Comparison of ENCODE assay signal across 8 cellular contexts in the genomic region with DNA sequence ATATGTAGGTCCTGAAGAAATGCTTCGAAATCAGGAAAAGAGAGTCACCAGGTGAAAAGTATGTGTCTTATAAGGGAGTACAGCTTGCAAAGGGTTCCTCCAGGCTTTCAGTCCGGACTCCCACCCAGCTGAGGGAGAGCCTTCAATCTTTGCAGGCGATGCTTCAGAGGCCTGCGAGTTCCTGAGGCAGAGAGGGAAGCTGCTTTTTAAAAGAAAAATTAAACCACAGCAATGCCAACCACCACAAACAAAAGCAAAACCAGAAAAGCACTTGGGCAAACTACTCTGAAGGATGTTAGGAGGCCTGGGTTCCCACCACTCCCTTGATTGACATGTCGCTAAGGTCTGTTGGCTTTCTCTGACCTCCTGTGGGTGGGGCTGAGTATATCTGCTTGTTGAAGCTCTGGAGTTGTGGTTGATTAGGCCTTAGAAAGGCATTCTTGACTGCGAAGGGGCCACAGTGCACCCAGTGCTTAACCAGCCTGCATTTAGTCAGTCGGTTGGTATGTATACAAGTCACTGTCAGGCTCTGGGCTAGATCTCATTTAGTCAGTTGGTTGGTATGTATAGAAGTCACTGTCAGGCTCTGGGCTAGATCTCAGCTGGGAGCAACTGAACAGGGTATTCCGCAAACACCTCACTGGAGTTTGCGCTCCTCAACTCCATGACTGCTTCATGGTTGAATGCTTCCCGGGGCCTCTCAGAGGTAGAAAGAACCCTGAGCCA. TPM values are rescaled to one million over a fixed set of nuclear protein-coding genes. Genes with fewer than 3 reads are reported as not detected.
A peak's percentile ranks its signal among the peaks of the same experiment; 100 is the strongest.
DNase-seq lines count a peak whose midpoint lies in the region; ATAC-seq, FAIRE-seq and TF ChIP-seq lines count a peak whose summit lies in the region.

No MANE protein-coding gene starts in this region.

- TF ChIP-seq POLR2A in HepG2 (IDR thresholded peaks at IDR 0.05; ENCODE audit: insufficient read depth in 1 of 2, low read depth in 2 of 2, low read length in 2 of 2) (no peak), suprapubic skin (IDR thresholded peaks at IDR 0.05) (no peak)

- intact Hi-C loops in PC-9 (cut with micrococcal nuclease; ENCODE audit: unreplicated experiment) = loop anchor here (5.0 to 10.0 kb wide), 3 partner anchors 100 to 420 kb away; no protein-coding TSS in a partner anchor
- intact Hi-C loops in HepG2 (cut with micrococcal nuclease; ENCODE audit: unreplicated experiment) = loop anchor here (10.0 kb wide), 1 partner anchor 88 kb away; a partner anchor contains a TSS

- POLR2A ChIA-PET in PC-9 (lab: Charles Lee; ENCODE audit: unreplicated experiment) = interaction anchor here (0.5 to 0.7 kb wide), 3 partner anchors 86 to 1458 kb away, joined by 3 to 17 read pairs (median 4); a partner anchor contains a TSS
- POLR2A ChIA-PET in HepG2 (lab: Yijun Ruan, JAX) = no interaction called here

- no peak for TF ChIP-seq RAD21 in HepG2 (CRISPR knock-in tag; IDR thresholded peaks at IDR 0.05)

- H3K4me2 ChIP-seq in PC-9 = peak overlapping the region; percentile 95
- H3K4me2 ChIP-seq in HepG2 (ENCODE audit: low read depth, low read length) = peak overlapping the region; percentile 93

- WGBS in HepG2 (ENCODE audit: low lambda C conversion rate) = 13% methylated on average over 10 of the region's 10 CpGs
- 52% methylated on average over 10 of the region's 10 CpGs for WGBS in suprapubic skin

- H3K27ac ChIP-seq in 22Rv1 (peak overlapping the region; percentile 96), PC-9 (peak overlapping the region; percentile 64), HepG2 (ENCODE audit: extremely low read length, insufficient read depth, low read length) (no peak overlapping the region), suprapubic skin (peak overlapping the region; percentile 73)

- peaks cover 21% of the 10 kb centered on the region; the same call in 1 of the 2 replicates for H3F3A ChIP-seq in PC-9 (ENCODE audit: insufficient read depth, low read depth)

- no peak for ATAC-seq in HepG2
- no peak for ATAC-seq in HG03378 (IDR thresholded peaks at IDR 0.05; ENCODE audit: unreplicated experiment)
- ATAC-seq in HG02623 (IDR thresholded peaks at IDR 0.05; ENCODE audit: unreplicated experiment) = no peak

- H2AFZ ChIP-seq in PC-9 (peak overlapping the region; percentile 94), HepG2 (ENCODE audit: low read length) (peak overlapping the region; percentile 97)

- H3K4me1 ChIP-seq in PC-9 (replicated peaks; ENCODE audit: insufficient read depth) = peaks cover 36% of the 10 kb centered on the region
- H3K4me1 ChIP-seq in HepG2 (ENCODE audit: insufficient read depth, low read length) = peaks cover 38% of the 10 kb centered on the region
- H3K4me1 ChIP-seq in suprapubic skin = peaks cover 60% of the 10 kb centered on the region

- BruUV-seq in PC-9 (replicated peaks; lab: Mats Ljungman, UMichigan) (no TSS peak), HepG2 (replicated peaks; lab: Mats Ljungman, UMichigan) (no TSS peak)

- H3K79me2 ChIP-seq in PC-9 (ENCODE audit: low read depth) (peaks cover 26% of the 10 kb centered on the region), HepG2 (ENCODE audit: insufficient read depth, low read length) (no peaks in the 10 kb centered on the region)

- no peaks in the 10 kb centered on the region for H3K9me2 ChIP-seq in PC-9 (ENCODE audit: insufficient read depth)

- in situ Hi-C loops in astrocyte of the cerebellum (cut with HindIII; ENCODE audit: low sequenced_read_pairs) = no loop called here
- in situ Hi-C loops in HepG2 (cut with HindIII; ENCODE audit: extremely low pct_ligation_motif_present, low pct_unique_long_range_greater_than_20kb) = no loop called here

- TF ChIP-seq EP300 in HepG2 (IDR thresholded peaks at IDR 0.05; ENCODE audit: low read depth in 2 of 2, low read length in 2 of 2) (no peak), HepG2 (CRISPR knock-in tag; IDR thresholded peaks at IDR 0.05; ENCODE audit: borderline replicate concordance) (no peak), suprapubic skin (IDR thresholded peaks at IDR 0.05) (no peak)

- H3K36me3 ChIP-seq in PC-9 (ENCODE audit: low read depth) (no peaks in the 10 kb centered on the region), HepG2 (replicated peaks in 1 of 2; ENCODE audit: control insufficient read depth in 1 of 2, insufficient read depth in 2 of 2, low read length in 2 of 2) (peaks cover 0 to 5% of the 10 kb centered on the region in 2 experiments; a peak in 1 of 5 replicates), suprapubic skin (peaks cover 16% of the 10 kb centered on the region)

- TF ChIP-seq CTCF in 22Rv1 (IDR thresholded peaks at IDR 0.05) = no peak
- no peak for TF ChIP-seq CTCF in PC-9 (conservative IDR thresholded peaks at IDR 0.05)
- no peak for TF ChIP-seq CTCF in astrocyte of the cerebellum (IDR thresholded peaks at IDR 0.05; ENCODE audit: low read depth, low read length, missing control alignments)
- TF ChIP-seq CTCF in HepG2 (CRISPR knock-in tag; IDR thresholded peaks at IDR 0.05) = no peak
- TF ChIP-seq CTCF in suprapubic skin (IDR thresholded peaks at IDR 0.05) = no peak

- no peaks in the 10 kb centered on the region for H4K20me1 ChIP-seq in PC-9 (ENCODE audit: insufficient read depth)
- H4K20me1 ChIP-seq in HepG2 (ENCODE audit: insufficient read depth, low read length) = no peaks in the 10 kb centered on the region

- peak overlapping the region; percentile 42 for H3K9ac ChIP-seq in HepG2 (ENCODE audit: insufficient read depth, low read depth, low read length)

- DNase-seq in PC-9 (peak; percentile 69 to 94), astrocyte of the cerebellum (ENCODE audit: low read depth) (peak; percentile 59), HepG2 (ENCODE audit: low spot score) (peak; percentile 48), suprapubic skin (ENCODE audit: low spot score in 2 of 2) (no peak)

- no peaks in the 10 kb centered on the region for H3K27me3 ChIP-seq in PC-9 (ENCODE audit: insufficient read depth, low read depth)
- H3K27me3 ChIP-seq in HepG2 (ENCODE audit: control insufficient read depth in 1 of 2, insufficient read depth in 2 of 2, low read length in 2 of 2) = no peaks in the 10 kb centered on the region; a peak in 1 of 5 replicates
- H3K27me3 ChIP-seq in suprapubic skin = no peaks in the 10 kb centered on the region

- FAIRE-seq in HepG2 (lab: Jason Lieb, UNC) = peak; percentile 23

- H3K4me3 ChIP-seq in GM08714 (ENCODE audit: low read length) (peak overlapping the region; percentile 75; the same call in 1 of the 2 replicates), PC-9 (peak overlapping the region; percentile 63), astrocyte of the cerebellum (ENCODE audit: low read depth, low read length) (peak overlapping the region; percentile 84), HepG2 (replicated peaks in 1 of 3; ENCODE audit: insufficient read depth in 1 of 3, low read depth in 2 of 3, low read length in 3 of 3) (peak overlapping the region; percentile 75 to 77 (median 75)), suprapubic skin (peak overlapping the region; percentile 59)

- H3K9me3 ChIP-seq in PC-9 (ENCODE audit: insufficient read depth, low read depth) (no peaks in the 10 kb centered on the region), HepG2 (ENCODE audit: low read length) (no peaks in the 10 kb centered on the region), suprapubic skin (no peaks in the 10 kb centered on the region)

- CTCF ChIA-PET in PC-9 (lab: Charles Lee) (interaction anchor here (0.6 to 1.5 kb wide), 5 partner anchors 19 to 418 kb away, joined by 4 to 8 read pairs (median 5); no protein-coding TSS in a partner anchor), HepG2 (lab: Yijun Ruan, JAX; ENCODE audit: low intra/inter-chr PET ratio, low total read pairs) (no interaction called here)

RNA-seq across cellular contexts. Expression of a gene that starts 1.2 kb away (rescaled TPM):
- 34.7 and 42.0 TPM in 2 replicates for total RNA-seq in PC-9 (2021)
- total RNA-seq in HepG2 (2016; rRNA removed; fragmentation: Illumina TruSeq; extraction: Trizol) = 5.6 and 5.8 TPM in 2 replicates
- 0.88 and 1.0 TPM in 2 replicates for total RNA-seq in HepG2 (2016; cell fraction: cytosol; rRNA removed; fragmentation: Illumina TruSeq; extraction: Trizol; ENCODE audit: low read depth)
- 5.3 TPM in 2 replicates for total RNA-seq in HepG2 (2016; cell fraction: insoluble cytoplasmic fraction; rRNA removed; fragmentation: Illumina TruSeq; extraction: Trizol)
- total RNA-seq in HepG2 (2016; cell fraction: membrane; rRNA removed; fragmentation: Illumina TruSeq; extraction: Trizol) = 2.8 and 3.9 TPM in 2 replicates
- 4.3 TPM in 2 replicates for total RNA-seq in HepG2 (2016; cell fraction: nucleus; rRNA removed; fragmentation: Illumina TruSeq; extraction: Trizol)
- polyA plus RNA-seq in HepG2 (2011; rRNA removed) = 8.5 and 8.6 TPM in 2 replicates
- 8.3 and 9.8 TPM in 2 replicates for polyA plus RNA-seq in HepG2 (2011; cell fraction: cytosol; rRNA removed)
- 5.7 and 6.2 TPM in 2 replicates for polyA plus RNA-seq in HepG2 (2011; cell fraction: nucleus; rRNA removed)
- 6.3 and 7.6 TPM in 2 replicates for polyA plus RNA-seq in HepG2 (2012)
- 0.75 and 0.97 TPM in 2 replicates for polyA plus RNA-seq in HepG2 (2016; cell fraction: cytosol; fragmentation: Illumina TruSeq; extraction: Trizol; ENCODE audit: low read depth)
- polyA plus RNA-seq in HepG2 (2016; cell fraction: insoluble cytoplasmic fraction; fragmentation: Illumina TruSeq; extraction: Trizol; ENCODE audit: low read depth) = 4.2 and 5.0 TPM in 2 replicates
- polyA plus RNA-seq in HepG2 (2016; cell fraction: membrane; fragmentation: Illumina TruSeq; extraction: Trizol; ENCODE audit: low read depth) = 2.6 and 2.7 TPM in 2 replicates
- polyA plus RNA-seq in HepG2 (2016; cell fraction: nucleus; fragmentation: Illumina TruSeq; extraction: Trizol; ENCODE audit: insufficient read depth, low read depth) = 3.1 and 4.8 TPM in 2 replicates
- polyA minus RNA-seq in HepG2 (2011; rRNA and poly(A)+ RNA removed; ENCODE audit: low replicate concordance) = 19.7 and 55.0 TPM in 2 replicates
- 4.9 and 5.0 TPM in 2 replicates for polyA minus RNA-seq in HepG2 (2011; cell fraction: cytosol; rRNA and poly(A)+ RNA removed)
- polyA minus RNA-seq in HepG2 (2011; cell fraction: nucleus; rRNA and poly(A)+ RNA removed) = 7.2 and 10.9 TPM in 2 replicates
- total RNA-seq in suprapubic skin = 10 to 100 TPM; 42.4 to 75.4 (median 64.6) TPM

RNA-seq across cellular contexts. Expression of a gene that starts 3.2 kb away (rescaled TPM):
- total RNA-seq in PC-9 (2021) = 8.3 and 11.4 TPM in 2 replicates
- total RNA-seq in HepG2 (2016; rRNA removed; fragmentation: Illumina TruSeq; extraction: Trizol) = 3.4 TPM in 2 replicates
- 1.9 and 2.2 TPM in 2 replicates for total RNA-seq in HepG2 (2016; cell fraction: cytosol; rRNA removed; fragmentation: Illumina TruSeq; extraction: Trizol; ENCODE audit: low read depth)
- total RNA-seq in HepG2 (2016; cell fraction: insoluble cytoplasmic fraction; rRNA removed; fragmentation: Illumina TruSeq; extraction: Trizol) = 3.3 and 3.4 TPM in 2 replicates
- 2.5 and 3.7 TPM in 2 replicates for total RNA-seq in HepG2 (2016; cell fraction: membrane; rRNA removed; fragmentation: Illumina TruSeq; extraction: Trizol)
- total RNA-seq in HepG2 (2016; cell fraction: nucleus; rRNA removed; fragmentation: Illumina TruSeq; extraction: Trizol) = 2.5 and 4.3 TPM in 2 replicates
- polyA plus RNA-seq in HepG2 (2011; rRNA removed) = 4.2 and 4.3 TPM in 2 replicates
- 2.9 and 3.6 TPM in 2 replicates for polyA plus RNA-seq in HepG2 (2011; cell fraction: cytosol; rRNA removed)
- polyA plus RNA-seq in HepG2 (2011; cell fraction: nucleus; rRNA removed) = 3.0 and 3.3 TPM in 2 replicates
- polyA plus RNA-seq in HepG2 (2012) = 3.1 and 3.2 TPM in 2 replicates
- 2.7 and 3.2 TPM in 2 replicates for polyA plus RNA-seq in HepG2 (2016; cell fraction: cytosol; fragmentation: Illumina TruSeq; extraction: Trizol; ENCODE audit: low read depth)
- 4.4 and 5.6 TPM in 2 replicates for polyA plus RNA-seq in HepG2 (2016; cell fraction: insoluble cytoplasmic fraction; fragmentation: Illumina TruSeq; extraction: Trizol; ENCODE audit: low read depth)
- 3.5 and 3.8 TPM in 2 replicates for polyA plus RNA-seq in HepG2 (2016; cell fraction: membrane; fragmentation: Illumina TruSeq; extraction: Trizol; ENCODE audit: low read depth)
- 2.6 and 3.5 TPM in 2 replicates for polyA plus RNA-seq in HepG2 (2016; cell fraction: nucleus; fragmentation: Illumina TruSeq; extraction: Trizol; ENCODE audit: insufficient read depth, low read depth)
- 3.9 and 4.9 TPM in 2 replicates for polyA minus RNA-seq in HepG2 (2011; rRNA and poly(A)+ RNA removed; ENCODE audit: low replicate concordance)
- polyA minus RNA-seq in HepG2 (2011; cell fraction: cytosol; rRNA and poly(A)+ RNA removed) = 1.4 and 1.5 TPM in 2 replicates
- polyA minus RNA-seq in HepG2 (2011; cell fraction: nucleus; rRNA and poly(A)+ RNA removed) = 6.2 and 7.3 TPM in 2 replicates
- 1 to 10 TPM; 7.2 to 8.5 (median 7.8) TPM for total RNA-seq in suprapubic skin

Comparison
In these comparisons a context has a peak if more than half of its experiments do, and no peak if none do; other contexts are left out.
1. DNase-seq: peak in PC-9 (2 of 2), astrocyte of the cerebellum (single experiment) and HepG2 (single experiment); none in suprapubic skin (0 of 2).
2. Peak in every context shown above with its lines, with median percentiles within 50 percentile points of each other: H3K4me3 ChIP-seq.